Comparison of ENCODE assay signal across 1 cellular context in the genomic region with DNA sequence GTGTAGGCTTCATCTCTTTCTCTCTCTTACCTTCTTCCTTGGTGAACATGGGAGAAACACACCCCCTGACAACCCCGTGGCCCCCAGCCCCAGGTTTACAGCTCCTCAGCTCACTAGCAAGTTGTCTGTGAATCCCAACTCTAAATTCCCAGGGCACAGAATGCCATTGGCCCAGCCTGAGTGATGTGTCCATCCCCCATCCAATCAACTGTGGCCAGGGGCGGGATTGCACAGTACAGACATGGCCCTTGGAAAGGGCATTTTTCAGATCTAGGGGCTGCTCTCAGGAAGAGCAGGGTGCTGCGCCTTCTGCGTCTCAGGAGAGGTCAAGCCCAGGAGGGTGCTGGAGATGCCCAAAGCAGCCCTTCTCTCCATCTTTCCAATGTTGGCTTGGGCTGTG.
TF ChIP-seq lines count a peak whose summit lies in the region.

No MANE protein-coding gene starts in this region.

TF ChIP-seq in K562, 482 proteins besides CTCF, POLR2A, EP300 and RAD21 (continued from another document):
- TF ChIP-seq, protein P1, sequence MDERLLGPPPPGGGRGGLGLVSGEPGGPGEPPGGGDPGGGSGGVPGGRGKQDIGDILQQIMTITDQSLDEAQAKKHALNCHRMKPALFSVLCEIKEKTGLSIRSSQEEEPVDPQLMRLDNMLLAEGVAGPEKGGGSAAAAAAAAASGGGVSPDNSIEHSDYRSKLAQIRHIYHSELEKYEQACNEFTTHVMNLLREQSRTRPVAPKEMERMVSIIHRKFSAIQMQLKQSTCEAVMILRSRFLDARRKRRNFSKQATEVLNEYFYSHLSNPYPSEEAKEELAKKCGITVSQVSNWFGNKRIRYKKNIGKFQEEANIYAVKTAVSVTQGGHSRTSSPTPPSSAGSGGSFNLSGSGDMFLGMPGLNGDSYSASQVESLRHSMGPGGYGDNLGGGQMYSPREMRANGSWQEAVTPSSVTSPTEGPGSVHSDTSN (CRISPR knock-in tag; IDR thresholded peaks at IDR 0.05; ENCODE audit: low read depth): no peak
- TF ChIP-seq, protein P1 (tag; conservative IDR thresholded peaks at IDR 0.05; ENCODE audit: low read depth): 0 out of 2 replicates have a peak, but pooled peaks have one; percentile 18
- TF ChIP-seq ZFPM2 (CRISPR knock-in tag; IDR thresholded peaks at IDR 0.05): no peak
- TF ChIP-seq SMAD4 (CRISPR knock-in tag; conservative IDR thresholded peaks at IDR 0.05): no peak
- TF ChIP-seq, protein P2, sequence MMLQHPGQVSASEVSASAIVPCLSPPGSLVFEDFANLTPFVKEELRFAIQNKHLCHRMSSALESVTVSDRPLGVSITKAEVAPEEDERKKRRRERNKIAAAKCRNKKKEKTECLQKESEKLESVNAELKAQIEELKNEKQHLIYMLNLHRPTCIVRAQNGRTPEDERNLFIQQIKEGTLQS (IDR thresholded peaks at IDR 0.05): no peak
- TF ChIP-seq, protein P2 (CRISPR knock-in tag; conservative IDR thresholded peaks at IDR 0.05): no peak
- TF ChIP-seq FOS (IDR thresholded peaks at IDR 0.05; ENCODE audit: extremely low read depth, insufficient read length): no peak
- TF ChIP-seq, protein P3, sequence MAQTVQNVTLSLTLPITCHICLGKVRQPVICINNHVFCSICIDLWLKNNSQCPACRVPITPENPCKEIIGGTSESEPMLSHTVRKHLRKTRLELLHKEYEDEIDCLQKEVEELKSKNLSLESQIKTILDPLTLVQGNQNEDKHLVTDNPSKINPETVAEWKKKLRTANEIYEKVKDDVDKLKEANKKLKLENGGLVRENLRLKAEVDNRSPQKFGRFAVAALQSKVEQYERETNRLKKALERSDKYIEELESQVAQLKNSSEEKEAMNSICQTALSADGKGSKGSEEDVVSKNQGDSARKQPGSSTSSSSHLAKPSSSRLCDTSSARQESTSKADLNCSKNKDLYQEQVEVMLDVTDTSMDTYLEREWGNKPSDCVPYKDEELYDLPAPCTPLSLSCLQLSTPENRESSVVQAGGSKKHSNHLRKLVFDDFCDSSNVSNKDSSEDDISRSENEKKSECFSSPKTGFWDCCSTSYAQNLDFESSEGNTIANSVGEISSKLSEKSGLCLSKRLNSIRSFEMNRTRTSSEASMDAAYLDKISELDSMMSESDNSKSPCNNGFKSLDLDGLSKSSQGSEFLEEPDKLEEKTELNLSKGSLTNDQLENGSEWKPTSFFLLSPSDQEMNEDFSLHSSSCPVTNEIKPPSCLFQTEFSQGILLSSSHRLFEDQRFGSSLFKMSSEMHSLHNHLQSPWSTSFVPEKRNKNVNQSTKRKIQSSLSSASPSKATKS (CRISPR knock-in tag; IDR thresholded peaks at IDR 0.05): no peak
- no peak for TF ChIP-seq PTRF (tag; IDR thresholded peaks at IDR 0.05)
- peak; percentile 36 for TF ChIP-seq NFYB (IDR thresholded peaks at IDR 0.05; ENCODE audit: extremely low read depth, insufficient read length)
- TF ChIP-seq, protein P4, sequence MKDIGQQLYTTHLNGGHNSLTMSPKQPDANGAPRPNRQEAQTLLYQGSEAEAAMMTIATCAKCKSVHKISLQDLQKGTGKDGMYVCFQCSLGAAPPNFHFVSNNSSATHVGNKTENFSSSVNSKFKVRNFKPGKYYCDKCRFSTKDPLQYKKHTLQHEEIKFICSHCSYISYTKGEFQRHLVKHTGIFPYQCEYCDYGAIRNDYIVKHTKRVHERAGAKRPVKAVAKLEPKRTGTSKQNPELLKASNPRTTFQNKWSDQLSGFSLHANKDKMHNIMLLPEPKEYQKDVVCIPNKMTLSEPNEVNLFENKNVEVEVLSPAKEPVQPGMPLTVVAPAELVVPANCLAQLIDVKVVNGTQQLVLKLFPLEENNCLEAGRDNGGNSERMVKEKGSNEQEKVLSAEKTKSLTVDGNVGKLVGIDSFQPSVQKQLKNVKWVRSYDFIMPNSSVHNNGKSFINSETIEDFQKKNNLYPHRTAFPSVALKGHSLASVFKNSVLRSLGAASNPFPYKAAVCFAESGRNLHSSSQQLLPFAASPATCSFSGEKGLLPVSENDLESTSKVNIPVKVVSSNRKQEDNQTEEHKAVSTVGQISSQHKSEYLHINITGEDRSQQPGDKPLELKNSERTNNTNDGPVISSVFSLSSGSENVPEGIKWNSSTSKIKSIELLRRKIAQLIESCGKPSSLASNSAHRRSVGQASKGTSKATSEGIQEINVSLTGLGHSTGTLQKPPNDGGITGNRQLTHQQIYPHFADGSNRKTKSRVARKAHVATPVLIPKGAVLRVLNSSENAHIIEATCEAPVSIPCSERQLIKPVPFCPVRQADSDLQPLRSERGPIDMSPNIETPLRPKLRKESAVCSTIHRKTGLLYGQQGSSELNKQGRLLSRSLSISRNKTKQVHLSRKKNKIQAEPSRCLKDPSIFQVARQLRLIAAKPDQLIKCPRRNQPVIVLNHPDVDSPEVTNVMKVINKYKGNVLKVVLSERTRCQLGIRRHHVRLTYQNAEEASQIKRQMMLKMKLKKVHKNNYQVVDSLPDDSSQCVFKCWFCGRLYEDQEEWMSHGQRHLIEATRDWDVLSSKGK (CRISPR knock-in tag; IDR thresholded peaks at IDR 0.05): no peak
- TF ChIP-seq, protein P5, sequence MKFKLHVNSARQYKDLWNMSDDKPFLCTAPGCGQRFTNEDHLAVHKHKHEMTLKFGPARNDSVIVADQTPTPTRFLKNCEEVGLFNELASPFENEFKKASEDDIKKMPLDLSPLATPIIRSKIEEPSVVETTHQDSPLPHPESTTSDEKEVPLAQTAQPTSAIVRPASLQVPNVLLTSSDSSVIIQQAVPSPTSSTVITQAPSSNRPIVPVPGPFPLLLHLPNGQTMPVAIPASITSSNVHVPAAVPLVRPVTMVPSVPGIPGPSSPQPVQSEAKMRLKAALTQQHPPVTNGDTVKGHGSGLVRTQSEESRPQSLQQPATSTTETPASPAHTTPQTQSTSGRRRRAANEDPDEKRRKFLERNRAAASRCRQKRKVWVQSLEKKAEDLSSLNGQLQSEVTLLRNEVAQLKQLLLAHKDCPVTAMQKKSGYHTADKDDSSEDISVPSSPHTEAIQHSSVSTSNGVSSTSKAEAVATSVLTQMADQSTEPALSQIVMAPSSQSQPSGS (CRISPR knock-in tag; IDR thresholded peaks at IDR 0.05): no peak
